In the genomic region with DNA sequence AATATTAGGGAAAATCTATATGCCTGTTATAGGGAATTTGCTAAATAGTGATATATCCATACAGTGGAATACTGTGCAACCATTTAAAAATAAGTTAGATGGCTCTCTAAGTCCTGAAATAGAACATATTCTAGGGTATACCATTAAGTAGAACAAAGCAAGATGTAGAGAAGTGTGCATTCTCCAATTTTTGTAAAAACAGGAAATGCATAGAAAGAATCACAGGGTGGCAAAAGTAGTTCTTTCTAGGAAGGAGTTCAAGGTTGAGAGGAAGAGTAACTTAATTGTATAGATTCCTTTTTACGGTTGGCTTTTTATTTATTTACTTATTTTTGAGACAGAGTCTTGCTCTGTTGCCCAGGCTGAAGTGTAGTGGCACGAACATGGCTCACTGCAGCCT, we compare ENCODE assay signal across 16 cellular contexts. TPM values are rescaled to one million over a fixed set of nuclear protein-coding genes. Genes with fewer than 3 reads are reported as not detected.
DNase-seq lines count a peak whose midpoint lies in the region; ATAC-seq and TF ChIP-seq lines count a peak whose summit lies in the region.
"Had no signal": no experiment of that assay in that cellular context is flagged by ENCODE, and none has a peak within 500 bp of the region (broad histone marks: within the 10 kb centered on the region; RNA-seq: fewer than 3 reads in every experiment).

No MANE protein-coding gene starts in this region.

- peaks cover 26% of the 10 kb centered on the region for H3K36me3 Mint-ChIP-seq in activated naive CD8-positive, alpha-beta T cell
- peaks cover 44% of the 10 kb centered on the region for H3K36me3 Mint-ChIP-seq in activated naive CD8-positive, alpha-beta T cell treated with anti-CD3 and anti-CD28 coated beads for 36 hours
- peaks cover 5% of the 10 kb centered on the region for H3K36me3 Mint-ChIP-seq in T-helper 17 cell (ENCODE audit: low read depth)
- peaks cover 23% of the 10 kb centered on the region for H3K36me3 Mint-ChIP-seq in mesothelial cell of epicardium

- TF ChIP-seq POLR2A in lower leg skin (IDR thresholded peaks at IDR 0.05) (no peak), esophagus squamous epithelium (IDR thresholded peaks at IDR 0.05) (no peak)

- H3K4me3 Mint-ChIP-seq in activated naive CD8-positive, alpha-beta T cell = peak overlapping the region; percentile 4
- no peak overlapping the region for H3K4me3 Mint-ChIP-seq in activated naive CD8-positive, alpha-beta T cell treated with anti-CD3 and anti-CD28 coated beads for 36 hours
- H3K4me3 Mint-ChIP-seq in T-helper 17 cell = no peak overlapping the region
- no peak overlapping the region for H3K4me3 Mint-ChIP-seq in mesothelial cell of epicardium
- H3K4me3 Mint-ChIP-seq: B cell, HFFc6 had no signal

- H3K9me3 Mint-ChIP-seq in activated naive CD8-positive, alpha-beta T cell (ENCODE audit: low read depth) = peaks cover 4% of the 10 kb centered on the region
- H3K9me3 Mint-ChIP-seq in activated naive CD8-positive, alpha-beta T cell treated with anti-CD3 and anti-CD28 coated beads for 36 hours = peaks cover 29% of the 10 kb centered on the region
- peaks cover 15% of the 10 kb centered on the region for H3K9me3 Mint-ChIP-seq in mesothelial cell of epicardium

- H3K4me3 ChIP-seq in lower leg skin (ENCODE audit: low read depth, poor library complexity, severe bottlenecking) (no peak overlapping the region), esophagus squamous epithelium (no peak overlapping the region)
- H3K4me3 ChIP-seq: BLaER1 treated with 17β-estradiol and CSF1 and Interleukin-3, amounts not matched to agents 10 nM and 100 nM had no signal

- no peak for DNase-seq in activated naive CD8-positive, alpha-beta T cell treated with anti-CD3 and anti-CD28 coated beads for 36 hours
- no peak for DNase-seq in T-helper 17 cell
- DNase-seq in mesothelial cell of epicardium (ENCODE audit: low spot score in 2 of 2, unreplicated experiment in 2 of 2) = no peak
- no peak for DNase-seq in lower leg skin (ENCODE audit: low spot score in 2 of 2)
- DNase-seq in esophagus squamous epithelium (lab: John Stamatoyannopoulos, UW) = no peak
- DNase-seq: Calu3, DMS79 treated with DMSO at 0.1 percent for 48 hours, GF-D8, GOT3, H7, HFFc6 had no signal

- peaks cover 0 to 13% (median 0%) of the 10 kb centered on the region in 3 donors for H3K4me1 ChIP-seq in esophagus squamous epithelium

- intact Hi-C loops in lower leg skin (cut with DNase I; ENCODE audit: low total_unique reads) (no loop called here), esophagus squamous epithelium (cut with DNase I) (no loop called here)

- H3K9me3 ChIP-seq in T-helper 17 cell (ENCODE audit: control insufficient read depth, low read length, poor library complexity, severe bottlenecking) (no peaks in the 10 kb centered on the region), esophagus squamous epithelium (peaks cover 0 to 15% (median 8%) of the 10 kb centered on the region in 3 donors)

- H3K27me3 ChIP-seq in esophagus squamous epithelium = no peaks in the 10 kb centered on the region
- H3K27me3 ChIP-seq: BLaER1 treated with 17β-estradiol and CSF1 and Interleukin-3, amounts not matched to agents 10 nM and 100 nM had no signal

- no peaks in the 10 kb centered on the region for H3K27me3 Mint-ChIP-seq in activated naive CD8-positive, alpha-beta T cell
- H3K27me3 Mint-ChIP-seq in activated naive CD8-positive, alpha-beta T cell treated with anti-CD3 and anti-CD28 coated beads for 36 hours = no peaks in the 10 kb centered on the region
- H3K27me3 Mint-ChIP-seq in T-helper 17 cell = no peaks in the 10 kb centered on the region
- H3K27me3 Mint-ChIP-seq in mesothelial cell of epicardium (ENCODE audit: low read depth) = no peaks in the 10 kb centered on the region
- H3K27me3 Mint-ChIP-seq: B cell had no signal

- WGBS in lower leg skin, 2 donors = 94 to 97% methylated on average over 2 of the region's 2 CpGs
- 89 to 93% methylated on average over 2 of the region's 2 CpGs for WGBS in esophagus squamous epithelium, 2 donors

- TF ChIP-seq CTCF in mesothelial cell of epicardium (IDR thresholded peaks at IDR 0.05; ENCODE audit: unreplicated experiment) (no peak), lower leg skin (IDR thresholded peaks at IDR 0.05) (no peak), esophagus squamous epithelium (IDR thresholded peaks at IDR 0.05) (no peak)

- peak overlapping the region; percentile 50 for H3K27ac Mint-ChIP-seq in activated naive CD8-positive, alpha-beta T cell
- no peak overlapping the region for H3K27ac Mint-ChIP-seq in activated naive CD8-positive, alpha-beta T cell treated with anti-CD3 and anti-CD28 coated beads for 36 hours
- H3K27ac Mint-ChIP-seq in T-helper 17 cell = peak overlapping the region; percentile 27
- peak overlapping the region; percentile 45 for H3K27ac Mint-ChIP-seq in mesothelial cell of epicardium
- H3K27ac Mint-ChIP-seq: HFFc6 had no signal

- ATAC-seq in T-helper 17 cell (no peak), HG03571 (IDR thresholded peaks at IDR 0.05; ENCODE audit: unreplicated experiment) (no peak)
- ATAC-seq: HCT116 had no signal

- H3K27ac ChIP-seq in esophagus squamous epithelium = no peak overlapping the region
- H3K27ac ChIP-seq: BLaER1 treated with 17β-estradiol and CSF1 and Interleukin-3, amounts not matched to agents 10 nM and 100 nM had no signal

- peaks cover 0 to 18% (median 0%) of the 10 kb centered on the region in 3 donors for H3K36me3 ChIP-seq in esophagus squamous epithelium

- peaks cover 61% of the 10 kb centered on the region for H3K4me1 Mint-ChIP-seq in activated naive CD8-positive, alpha-beta T cell (ENCODE audit: low read depth)
- peaks cover 44% of the 10 kb centered on the region for H3K4me1 Mint-ChIP-seq in activated naive CD8-positive, alpha-beta T cell treated with anti-CD3 and anti-CD28 coated beads for 36 hours
- peaks cover 35% of the 10 kb centered on the region for H3K4me1 Mint-ChIP-seq in T-helper 17 cell
- H3K4me1 Mint-ChIP-seq in mesothelial cell of epicardium = peaks cover 17% of the 10 kb centered on the region

RNA-seq across cellular contexts. Expression of a gene that starts 43.7 kb away (rescaled TPM):
- 10 to 100 TPM; 44.0 to 52.5 TPM for total RNA-seq in activated naive CD8-positive, alpha-beta T cell treated with anti-CD3 and anti-CD28 coated beads for 36 hours
- total RNA-seq in T-helper 17 cell (100 to 1,000 TPM; 343 to 351 TPM), mesothelial cell of epicardium (98.7 to 104 TPM (median 101 TPM) in 3 replicates), lower leg skin (100 to 1,000 TPM in 3 of 4 donors, 10 to 100 TPM in 1; 91.9 to 185 (median 155) TPM), esophagus squamous epithelium (100 to 1,000 TPM in 3 of 4 donors, 10 to 100 TPM in 1; 52.5 to 214 (median 145) TPM)
